Comparison of ENCODE assay signal across 14 cellular contexts in the genomic region with DNA sequence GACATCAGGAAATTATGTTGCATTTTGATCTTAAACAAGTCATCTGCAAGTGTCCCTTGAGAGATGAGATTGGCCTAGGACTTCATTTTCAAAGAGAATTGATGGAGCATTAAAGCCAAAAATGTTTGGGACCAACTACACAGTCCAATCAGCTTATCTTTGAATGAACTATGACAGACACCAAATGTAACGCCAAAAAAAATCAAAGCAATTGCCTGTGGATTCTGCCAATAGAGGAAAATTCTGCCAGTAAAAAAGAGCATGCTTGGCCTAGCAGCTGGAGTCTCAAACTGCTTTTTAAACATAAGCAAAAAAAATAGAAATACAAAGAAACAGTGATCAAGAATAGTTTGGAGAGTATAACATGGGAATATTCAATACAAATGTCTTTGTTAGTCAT.
DNase-seq lines count a peak whose midpoint lies in the region; ATAC-seq and TF ChIP-seq lines count a peak whose summit lies in the region.
"Had no signal": no experiment of that assay in that cellular context is flagged by ENCODE, and none has a peak within 500 bp of the region (broad histone marks: within the 10 kb centered on the region; RNA-seq: fewer than 3 reads in every experiment).

No MANE protein-coding gene starts in this region.

- no peaks in the 10 kb centered on the region for H3K4me1 Mint-ChIP-seq in stimulated activated naive CD8-positive, alpha-beta T cell treated with anti-CD3 and anti-CD28 coated beads, Interleukin-15, amount 100 ng/mL, for 72 hours
- H3K4me1 Mint-ChIP-seq: CD14-positive monocyte; CD4-positive, alpha-beta memory T cell; H9 had no signal

- peak overlapping the region; percentile 20 for H3K27ac ChIP-seq in left ventricle myocardium inferior (replicated peaks)
- H3K27ac ChIP-seq: BLaER1 had no signal

- H3K4me3 Mint-ChIP-seq in stimulated activated naive CD8-positive, alpha-beta T cell treated with anti-CD3 and anti-CD28 coated beads, Interleukin-15, amount 100 ng/mL, for 72 hours, result no peak overlapping the region
- H3K4me3 Mint-ChIP-seq: CD14-positive monocyte; CD4-positive, alpha-beta memory T cell; H9 had no signal

- ATAC-seq in stimulated activated naive CD8-positive, alpha-beta T cell treated with anti-CD3 and anti-CD28 coated beads, Interleukin-15, amount 100 ng/mL, for 72 hours, result no peak
- ATAC-seq: GM12878 had no signal

- H3K9me3 Mint-ChIP-seq in stimulated activated naive CD8-positive, alpha-beta T cell treated with anti-CD3 and anti-CD28 coated beads, Interleukin-15, amount 100 ng/mL, for 72 hours, result peaks cover 0 to 4% of the 10 kb centered on the region in 2 donors
- H3K9me3 Mint-ChIP-seq: H9 had no signal

- peak; percentile 2 for DNase-seq in Ammon's horn (ENCODE audit: low spot score)
- peak; percentile 88 for DNase-seq in NCI-H446 treated with DMSO at 0.1 percent for 48 hours (lab: John Stamatoyannopoulos, UW)
- no peak for DNase-seq in left ventricle myocardium inferior
- no peak for DNase-seq in stimulated activated naive CD8-positive, alpha-beta T cell treated with anti-CD3 and anti-CD28 coated beads, Interleukin-15, amount 100 ng/mL, for 72 hours
- no peak for DNase-seq in GDM1 (lab: John Stamatoyannopoulos, UW)
- DNase-seq in HUDEP-2 (lab: John Stamatoyannopoulos, UW; ENCODE audit: unreplicated experiment in 76 of 76), result no peak
- DNase-seq: AML-193; CD4-positive, alpha-beta memory T cell; DMS153; GOT3; H9 had no signal

- no peaks in the 10 kb centered on the region for H3K27me3 Mint-ChIP-seq in stimulated activated naive CD8-positive, alpha-beta T cell treated with anti-CD3 and anti-CD28 coated beads, Interleukin-15, amount 100 ng/mL, for 72 hours
- H3K27me3 Mint-ChIP-seq: CD4-positive, alpha-beta memory T cell had no signal

- TF ChIP-seq CTCF in left ventricle myocardium inferior (IDR thresholded peaks at IDR 0.05; ENCODE audit: borderline replicate concordance), result no peak

- no peak overlapping the region for H3K4me3 ChIP-seq in left ventricle myocardium inferior
- H3K4me3 ChIP-seq: BLaER1, GM12878 had no signal

- no peak overlapping the region for H3K27ac Mint-ChIP-seq in stimulated activated naive CD8-positive, alpha-beta T cell treated with anti-CD3 and anti-CD28 coated beads, Interleukin-15, amount 100 ng/mL, for 72 hours
- H3K27ac Mint-ChIP-seq: CD14-positive monocyte; CD4-positive, alpha-beta memory T cell; H9 had no signal

- H3K27me3 ChIP-seq in left ventricle myocardium inferior (ENCODE audit: low read depth), result no peaks in the 10 kb centered on the region
- H3K27me3 ChIP-seq: BLaER1 had no signal

- no peaks in the 10 kb centered on the region for H3K4me1 ChIP-seq in left ventricle myocardium inferior
- H3K4me1 ChIP-seq: BLaER1 had no signal

- intact Hi-C loops in left ventricle myocardium inferior (cut with micrococcal nuclease), result no loop called here

- H3K36me3 ChIP-seq in left ventricle myocardium inferior, result no peaks in the 10 kb centered on the region
- H3K36me3 ChIP-seq: BLaER1 had no signal

- no peaks in the 10 kb centered on the region for H3K9me3 ChIP-seq in left ventricle myocardium inferior (replicated peaks)
- H3K9me3 ChIP-seq: BLaER1 had no signal

Comparison
In these comparisons a context has a peak if more than half of its experiments do, and no peak if none do; other contexts are left out.
1. DNase-seq: peak in Ammon's horn (single experiment) and NCI-H446 treated with DMSO at 0.1 percent for 48 hours (single experiment); none in left ventricle myocardium inferior (single experiment), stimulated activated naive CD8-positive, alpha-beta T cell treated with anti-CD3 and anti-CD28 coated beads, Interleukin-15, amount 100 ng/mL, for 72 hours (0 of 2), GDM1 (single experiment) and HUDEP-2 (0 of 76).